11 cellular contexts compared by ENCODE assay signal in the genomic region with DNA sequence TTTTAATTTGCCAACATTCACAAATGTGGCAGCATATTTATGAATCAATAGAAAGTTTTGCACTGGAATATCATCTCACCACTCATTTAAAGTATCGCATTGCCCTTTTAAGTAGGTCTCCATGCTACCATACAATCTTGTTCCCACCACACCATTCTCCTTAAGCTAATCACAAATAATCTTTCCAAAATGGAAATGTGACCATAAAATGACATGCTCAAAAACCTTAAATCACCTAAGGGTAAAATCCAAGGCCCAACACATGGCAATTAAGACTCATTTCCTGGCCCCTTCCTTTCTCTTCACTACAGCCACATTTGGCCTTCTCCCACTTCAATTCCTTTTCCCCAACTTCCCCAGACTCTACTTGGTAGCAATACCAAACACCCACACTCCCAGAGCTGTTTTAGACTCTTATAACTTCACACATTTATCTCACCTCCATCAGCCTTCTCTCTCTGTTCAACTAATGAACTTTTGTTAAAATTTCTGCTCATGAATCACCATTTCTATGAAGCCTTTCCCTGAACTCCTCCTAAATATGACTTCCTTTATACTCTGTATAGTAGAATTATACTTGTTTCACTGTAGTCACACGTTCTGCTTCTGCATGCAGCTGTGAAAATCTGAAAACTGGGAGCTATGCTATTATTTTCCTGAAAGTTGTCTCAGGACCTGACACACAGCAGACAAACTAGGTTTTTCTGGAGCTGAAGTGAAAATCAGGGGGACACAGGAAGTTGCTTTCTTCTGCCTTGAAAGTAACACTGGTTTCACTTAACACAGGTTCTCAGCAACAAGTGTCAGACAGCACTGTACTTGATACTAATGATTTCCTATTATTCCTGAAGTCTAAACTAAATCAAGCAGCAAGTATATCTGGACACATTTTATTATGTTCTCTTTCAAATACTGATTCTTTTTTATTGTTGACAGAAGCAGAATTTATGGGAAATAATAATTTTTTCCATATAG.
DNase-seq lines count a peak whose midpoint lies in the region; ATAC-seq, FAIRE-seq and TF ChIP-seq lines count a peak whose summit lies in the region.
"Had no signal": no experiment of that assay in that cellular context is flagged by ENCODE, and none has a peak within 500 bp of the region (broad histone marks: within the 10 kb centered on the region; RNA-seq: fewer than 3 reads in every experiment).

No MANE protein-coding gene starts in this region.

- H3K4me1 Mint-ChIP-seq in MCF 10A (ENCODE audit: insufficient read depth, unreplicated experiment), result peaks cover 6% of the 10 kb centered on the region

- no peaks in the 10 kb centered on the region for H3K36me3 Mint-ChIP-seq in MCF 10A (ENCODE audit: insufficient read depth, unreplicated experiment)

- TF ChIP-seq POLR2A in GM12878 (IDR thresholded peaks at IDR 0.05; ENCODE audit: low read depth, low read length), result no peak

- CTCF ChIA-PET in GM12878 (lab: Yijun Ruan, JAX), result interaction anchor here (0.7 to 1.8 kb wide), 3 partner anchors 15 to 1424 kb away, joined by 3 to 5 read pairs (median 4); no protein-coding TSS in a partner anchor
- CTCF ChIA-PET in MCF 10A (lab: Yijun Ruan, JAX), result no interaction called here

- 0 out of 2 replicates have a peak, but pooled peaks have one; percentile 12 for TF ChIP-seq RAD21 in GM12878 (IDR thresholded peaks at IDR 0.05; ENCODE audit: insufficient read depth, low read depth, low read length)

- no peaks in the 10 kb centered on the region for H3K36me3 ChIP-seq in GM12878 (ENCODE audit: control insufficient read depth in 2 of 2, insufficient read depth in 2 of 2, low read length in 1 of 2)
- H3K36me3 ChIP-seq: Peyer's patch had no signal

- no peaks in the 10 kb centered on the region for H3K27me3 Mint-ChIP-seq in MCF 10A (ENCODE audit: insufficient read depth, unreplicated experiment)

- H3K4me3 Mint-ChIP-seq in MCF 10A (ENCODE audit: unreplicated experiment), result no peak overlapping the region

- SMC1A ChIA-PET in GM12878 (lab: Charles Lee; ENCODE audit: uncharacterized antibody, unreplicated experiment), result interaction anchor here (0.8 to 8.2 kb wide), 16 partner anchors 9 to 158 kb away, joined by 3 to 68 read pairs (median 4); no protein-coding TSS in a partner anchor

- no peaks in the 10 kb centered on the region for H4K20me1 ChIP-seq in GM12878 (ENCODE audit: control insufficient read depth, insufficient read depth)

- no peaks in the 10 kb centered on the region for H3K79me2 ChIP-seq in GM12878 (ENCODE audit: control insufficient read depth, insufficient read depth, low read length)

- peaks cover 28% of the 10 kb centered on the region for H3K4me1 ChIP-seq in GM12878 (ENCODE audit: control insufficient read depth, insufficient read depth, low read length)
- H3K4me1 ChIP-seq: Peyer's patch, testis had no signal

- WGBS in GM12878 (ENCODE audit: insufficient coverage, insufficient replicate concordance, low lambda C conversion rate, missing lambda C conversion rate), result 50% methylated on average over 2 of the region's 2 CpGs

- TF ChIP-seq EP300 in GM12878 (IDR thresholded peaks at IDR 0.05; ENCODE audit: borderline replicate concordance in 1 of 2, control insufficient read depth in 1 of 2, low read depth in 2 of 2, low read length in 2 of 2), result 0 out of 4 replicates have a peak, but pooled peaks of 1 of the 2 experiments have one; percentile 9

- H3K9me3 ChIP-seq in GM12878 (replicated peaks; ENCODE audit: control insufficient read depth, insufficient read depth, low read length), result no peaks in the 10 kb centered on the region
- H3K9me3 ChIP-seq: Peyer's patch, testis had no signal

- no peaks in the 10 kb centered on the region for H3K9me3 Mint-ChIP-seq in MCF 10A (ENCODE audit: unreplicated experiment)

- DNase-seq in GM12878 (ENCODE audit: low read depth, low spot score) (peak; percentile 20), DMS 273 treated with DMSO at 0.1 percent for 48 hours (lab: John Stamatoyannopoulos, UW) (no peak), MCF 10A (ENCODE audit: unreplicated experiment) (no peak), NCI-H748 (lab: John Stamatoyannopoulos, UW; ENCODE audit: unreplicated experiment) (no peak), iPS-NIHi11 (ENCODE audit: low spot score) (no peak)
- DNase-seq: Peyer's patch, testis had no signal

- TF ChIP-seq CTCF in GM12878 (IDR thresholded peaks at IDR 0.05 in 2 of 3, conservative IDR thresholded peaks at IDR 0.05 in 1 of 3; ENCODE audit: control insufficient read depth in 2 of 3, extremely low read depth in 1 of 3, insufficient read depth in 1 of 3, low read depth in 3 of 3, low read length in 3 of 3) (no peak), MCF 10A (IDR thresholded peaks at IDR 0.05; ENCODE audit: unreplicated experiment) (no peak)

- no peak overlapping the region for H3K9ac ChIP-seq in GM12878 (ENCODE audit: control insufficient read depth, insufficient read depth, low read length)

- in situ Hi-C loops in GM12878 (cut with MboI), result no loop called here

- peak; percentile 90 for FAIRE-seq in GM12878 (lab: Jason Lieb, UNC)

- intact Hi-C loops in GM12878 (cut with micrococcal nuclease; ENCODE audit: unreplicated experiment), result no loop called here
- intact Hi-C loops in MCF 10A (cut with micrococcal nuclease), result no loop called here

- POLR2A ChIA-PET in GM12878 (lab: Charles Lee), result interaction anchor here (1.0 to 2.4 kb wide), 3 partner anchors 9 to 26 kb away, joined by 3 to 9 read pairs (median 4); no protein-coding TSS in a partner anchor
- POLR2A ChIA-PET in MCF 10A (lab: Yijun Ruan, JAX), result interaction anchor here (1.0 kb wide), 1 partner anchor 12 kb away, joined by 4 read pairs; no protein-coding TSS in a partner anchor

- H3K27ac Mint-ChIP-seq in MCF 10A (ENCODE audit: low read depth, unreplicated experiment), result no peak overlapping the region

- H3K4me2 ChIP-seq in GM12878 (ENCODE audit: control insufficient read depth, insufficient read depth), result peak overlapping the region; percentile 52

- ATAC-seq in GM18498 (IDR thresholded peaks at IDR 0.05; ENCODE audit: unreplicated experiment) (peak; percentile 67), GM21515 (IDR thresholded peaks at IDR 0.05; ENCODE audit: unreplicated experiment) (peak; percentile 72), HG03342 (IDR thresholded peaks at IDR 0.05; ENCODE audit: unreplicated experiment) (peak; percentile 61), GM12878 (peak; percentile 72)

- RAD21 ChIA-PET in GM12878 (lab: Charles Lee; ENCODE audit: unreplicated experiment), result interaction anchor here (0.8 to 2.8 kb wide), 10 partner anchors 15 to 292 kb away, joined by 3 to 9 read pairs (median 4); no protein-coding TSS in a partner anchor

- BruUV-seq in GM12878 (replicated peaks; lab: Mats Ljungman, UMichigan) (no TSS peak), MCF 10A (replicated peaks; lab: Mats Ljungman, UMichigan) (no TSS peak)

- H3K27ac ChIP-seq in GM12878 (ENCODE audit: control insufficient read depth, insufficient read depth), result peak overlapping the region; percentile 16
- H3K27ac ChIP-seq: Peyer's patch, testis had no signal

- H3K4me3 ChIP-seq in GM12878, result no peak overlapping the region
- H3K4me3 ChIP-seq: Peyer's patch, skin epidermis, testis had no signal

- H3K27me3 ChIP-seq in GM12878 (replicated peaks in 1 of 2; ENCODE audit: control insufficient read depth in 2 of 2, insufficient read depth in 2 of 2, low read length in 1 of 2), result no peaks in the 10 kb centered on the region
- H3K27me3 ChIP-seq: Peyer's patch, testis had no signal

- H2AFZ ChIP-seq in GM12878 (ENCODE audit: control insufficient read depth, low read depth, low read length), result peak overlapping the region; percentile 54

TF ChIP-seq in GM12878, 131 proteins besides CTCF, POLR2A, EP300 and RAD21:
- TF ChIP-seq IKZF1 (conservative IDR thresholded peaks at IDR 0.05) (0 out of 2 replicates have a peak, but pooled peaks have one; percentile 45), NFIC (IDR thresholded peaks at IDR 0.05; ENCODE audit: low read depth, low read length) (peak; percentile 40; the same call in 1 of the 2 replicates), IKZF2 (IDR thresholded peaks at IDR 0.05) (peak; percentile 22 to 31; a peak in 2 of 4 replicates)
- TF ChIP-seq, protein P1, sequence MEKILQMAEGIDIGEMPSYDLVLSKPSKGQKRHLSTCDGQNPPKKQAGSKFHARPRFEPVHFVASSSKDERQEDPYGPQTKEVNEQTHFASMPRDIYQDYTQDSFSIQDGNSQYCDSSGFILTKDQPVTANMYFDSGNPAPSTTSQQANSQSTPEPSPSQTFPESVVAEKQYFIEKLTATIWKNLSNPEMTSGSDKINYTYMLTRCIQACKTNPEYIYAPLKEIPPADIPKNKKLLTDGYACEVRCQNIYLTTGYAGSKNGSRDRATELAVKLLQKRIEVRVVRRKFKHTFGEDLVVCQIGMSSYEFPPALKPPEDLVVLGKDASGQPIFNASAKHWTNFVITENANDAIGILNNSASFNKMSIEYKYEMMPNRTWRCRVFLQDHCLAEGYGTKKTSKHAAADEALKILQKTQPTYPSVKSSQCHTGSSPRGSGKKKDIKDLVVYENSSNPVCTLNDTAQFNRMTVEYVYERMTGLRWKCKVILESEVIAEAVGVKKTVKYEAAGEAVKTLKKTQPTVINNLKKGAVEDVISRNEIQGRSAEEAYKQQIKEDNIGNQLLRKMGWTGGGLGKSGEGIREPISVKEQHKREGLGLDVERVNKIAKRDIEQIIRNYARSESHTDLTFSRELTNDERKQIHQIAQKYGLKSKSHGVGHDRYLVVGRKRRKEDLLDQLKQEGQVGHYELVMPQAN (conservative IDR thresholded peaks at IDR 0.05), result no peak
